8 cellular contexts compared by ENCODE assay signal in the genomic region with DNA sequence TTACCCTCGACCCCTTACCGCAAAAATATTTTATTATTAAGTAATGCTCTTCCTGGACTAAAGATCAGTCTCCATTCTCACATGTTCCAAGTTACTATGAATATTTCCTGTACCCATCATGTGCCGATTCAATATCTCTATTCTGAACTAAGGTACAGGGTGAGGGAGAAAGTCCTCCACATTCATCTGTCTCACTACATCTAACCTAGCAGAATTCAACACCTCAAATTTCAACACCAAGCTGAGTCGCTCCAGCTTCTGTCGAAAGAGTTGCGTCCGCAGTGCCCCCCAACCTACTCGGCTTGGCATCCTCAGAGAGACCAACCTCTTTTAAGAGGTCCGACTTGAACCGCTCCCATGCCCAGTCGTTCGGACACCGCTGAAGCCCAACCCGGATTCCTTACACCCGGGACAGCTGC. TPM values are rescaled to one million over a fixed set of nuclear protein-coding genes. Genes with fewer than 3 reads are reported as not detected.
DNase-seq lines count a peak whose midpoint lies in the region; ATAC-seq and TF ChIP-seq lines count a peak whose summit lies in the region.

No MANE protein-coding gene starts in this region.

- H3K27ac ChIP-seq in 22Rv1, result peak overlapping the region; percentile 69; the same call in 1 of the 2 replicates
- no peak overlapping the region for H3K27ac ChIP-seq in iPS-20b (ENCODE audit: low read length)
- peak overlapping the region; percentile 74 to 96 (median 94) for H3K27ac ChIP-seq in spleen

- H3K27me3 Mint-ChIP-seq in IgD-negative memory B cell, result no peaks in the 10 kb centered on the region

- H3K9me3 ChIP-seq in iPS-20b (ENCODE audit: insufficient read depth, low read depth, low read length) (no peaks in the 10 kb centered on the region), spleen (no peaks in the 10 kb centered on the region)

- DNase-seq in astrocyte of the spinal cord (ENCODE audit: low read depth, low spot score), result peak; percentile 38
- DNase-seq in spleen, result no peak
- no peak for DNase-seq in 8988T

- 0 to 1% (median 1%) methylated on average over 14 to 15 of the region's 15 CpGs for WGBS in spleen, 5 donors

- H3K27me3 ChIP-seq in iPS-20b (ENCODE audit: insufficient read depth, low read length), result no peaks in the 10 kb centered on the region
- H3K27me3 ChIP-seq in spleen (replicated peaks in 1 of 7), result no peaks in the 10 kb centered on the region

- peak overlapping the region; percentile 85 for H3K4me3 ChIP-seq in astrocyte of the spinal cord (ENCODE audit: low read depth, low read length)
- peak overlapping the region; percentile 96 for H3K4me3 ChIP-seq in iPS-20b (ENCODE audit: low read length)
- H3K4me3 ChIP-seq in spleen, result peak overlapping the region; percentile 71 to 94 (median 89)

- H3K36me3 ChIP-seq in iPS-20b (ENCODE audit: insufficient read depth, low read depth, low read length) (no peaks in the 10 kb centered on the region), spleen (peaks cover 0 to 7% (median 0%) of the 10 kb centered on the region in 6 donors)

- H3K36me3 Mint-ChIP-seq in IgD-negative memory B cell, result peaks cover 7% of the 10 kb centered on the region

- ATAC-seq in GM18909 (IDR thresholded peaks at IDR 0.05; ENCODE audit: poor library complexity, unreplicated experiment) (peak; percentile 11), HG03469 (IDR thresholded peaks at IDR 0.05; ENCODE audit: unreplicated experiment) (no peak)

- H3K9me3 Mint-ChIP-seq in IgD-negative memory B cell, result peaks cover 0 to 4% (median 0%) of the 10 kb centered on the region in 3 donors

- intact Hi-C loops in spleen (cut with DNase I; ENCODE audit: low total_unique reads), result loop anchor here (10.0 kb wide), 1 partner anchor 174 kb away; no protein-coding TSS in a partner anchor

- peak overlapping the region; percentile 95 to 97 (median 95) for H3K27ac Mint-ChIP-seq in IgD-negative memory B cell

- TF ChIP-seq CTCF in 22Rv1 (IDR thresholded peaks at IDR 0.05) (no peak), astrocyte of the spinal cord (IDR thresholded peaks at IDR 0.05; ENCODE audit: low read depth, low read length) (no peak), spleen (IDR thresholded peaks at IDR 0.05 in 8 of 11, conservative IDR thresholded peaks at IDR 0.05 in 3 of 11) (no peak)

- H3K4me1 Mint-ChIP-seq in IgD-negative memory B cell, result peaks cover 45 to 58% (median 49%) of the 10 kb centered on the region in 3 donors

- in situ Hi-C loops in astrocyte of the spinal cord (cut with HindIII; ENCODE audit: low sequenced_read_pairs), result no loop called here

- H3K4me1 ChIP-seq in iPS-20b (ENCODE audit: insufficient read depth, low read length), result peaks cover 4% of the 10 kb centered on the region; the same call in 1 of the 2 replicates
- peaks cover 20 to 88% (median 58%) of the 10 kb centered on the region in 6 donors for H3K4me1 ChIP-seq in spleen

- peak overlapping the region; percentile 66 for H3K9ac ChIP-seq in iPS-20b (ENCODE audit: low read depth, low read length)

- TF ChIP-seq POLR2A in spleen (IDR thresholded peaks at IDR 0.05), result no peak

- H3K4me3 Mint-ChIP-seq in IgD-negative memory B cell, result peak overlapping the region; percentile 97 to 99 (median 98)

RNA-seq across cellular contexts. Expression of a gene that starts 1.0 kb away (rescaled TPM):
- 17.7 TPM for polyA plus RNA-seq in IgD-negative memory B cell
- total RNA-seq in spleen, result 10 to 100 TPM; 50.1 to 71.1 (median 52.3) TPM
- 10 to 100 TPM in 2 of 3 donors, 1 to 10 TPM in 1; 8.5 to 16.6 (median 11.6) TPM for polyA plus RNA-seq in spleen

RNA-seq across cellular contexts. Expression of a gene that starts 1.3 kb away (rescaled TPM):
- polyA plus RNA-seq in IgD-negative memory B cell (29.9 TPM), spleen (1 to 10 TPM; 4.1 to 5.9 (median 4.2) TPM)
- total RNA-seq in spleen, result 10 to 100 TPM; 33.2 to 56.6 (median 38.4) TPM
